Comparison of ENCODE assay signal across 31 cellular contexts in the genomic region with DNA sequence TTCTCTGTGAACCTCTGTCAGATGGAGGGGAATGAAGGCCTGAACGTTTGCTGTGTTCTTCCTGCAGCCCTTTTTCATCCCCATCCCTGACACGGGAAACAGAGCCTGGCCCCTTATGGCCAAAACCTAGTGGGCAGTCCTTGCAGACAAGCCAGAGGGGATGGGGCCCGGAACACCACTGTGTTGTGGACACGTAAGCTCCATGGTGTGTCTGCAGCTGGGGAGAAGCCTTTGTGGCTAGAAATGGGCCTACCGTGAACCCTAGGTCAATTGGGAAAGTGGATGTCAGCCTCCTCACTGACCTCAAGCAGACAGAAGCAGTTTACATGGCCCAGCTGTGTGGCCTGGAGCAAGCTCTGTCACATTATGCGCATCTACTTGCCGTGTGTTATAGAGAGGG. TPM values are rescaled to one million over a fixed set of nuclear protein-coding genes. Genes with fewer than 3 reads are reported as not detected.
"Had no signal": no experiment of that assay in that cellular context is flagged by ENCODE, and none has a peak within 500 bp of the region (broad histone marks: within the 10 kb centered on the region; RNA-seq: fewer than 3 reads in every experiment).

No MANE protein-coding gene starts in this region.

- DNase-seq: activated CD4-positive, alpha-beta memory T cell treated with anti-CD3 and anti-CD28 coated beads, Interleukin-2, amount 10 ng/mL, durations not matched to agents 7 days and 5 days; activated CD4-positive, alpha-beta T cell treated with anti-CD3 and anti-CD28 coated beads, Interleukin-2, amount 10 ng/mL, durations not matched to agents 7 days and 5 days; activated CD4-positive, CD25-positive, alpha-beta regulatory T cell treated with anti-CD3 and anti-CD28 coated beads, Interleukin-2, amount 50 U/mL, for 72 hours; activated naive CD4-positive, alpha-beta T cell; activated T-cell treated with anti-CD3 and anti-CD28 coated beads, Interleukin-2, amount 50 U/mL, for 48 hours; anterior cingulate cortex; endodermal cell; foreskin keratinocyte; left colon; mucosa of descending colon; ovary; small intestine; stimulated activated CD4-positive, alpha-beta T cell treated with anti-CD3 and anti-CD28 coated beads, Interleukin-4, amount 100 ng/mL, for 4 hours; stimulated activated CD8-positive, alpha-beta memory T cell treated with anti-CD3 and anti-CD28 coated beads, Interleukin-4, amount 100 ng/mL, for 48 hours; stimulated activated naive CD8-positive, alpha-beta T cell treated with anti-CD3 and anti-CD28 coated beads, Interleukin-15, amount 100 ng/mL, for 72 hours; substantia nigra; T-helper 2 cell had no signal

- H3K4me1 Mint-ChIP-seq: activated CD4-positive, alpha-beta memory T cell treated with anti-CD3 and anti-CD28 coated beads, Interleukin-2, amount 10 ng/mL, durations not matched to agents 7 days and 5 days; activated CD4-positive, alpha-beta T cell treated with anti-CD3 and anti-CD28 coated beads, Interleukin-2, amount 10 ng/mL, durations not matched to agents 7 days and 5 days; central memory CD8-positive, alpha-beta T cell; endodermal cell; stimulated activated memory B cell treated with anti-CD40 and anti-IgM and Interleukin-4, amounts not matched to agents 10 μg/mL and 1 μg/mL and 100 μg/mL, for 72 hours; stimulated activated naive CD8-positive, alpha-beta T cell treated with anti-CD3 and anti-CD28 coated beads, Interleukin-15, amount 100 ng/mL, for 72 hours had no signal

- H3K36me3 Mint-ChIP-seq: activated naive CD8-positive, alpha-beta T cell had no signal

- H3K27me3 ChIP-seq: foreskin keratinocyte, ovary, vagina had no signal

- H3K4me3 Mint-ChIP-seq: activated CD4-positive, alpha-beta memory T cell treated with anti-CD3 and anti-CD28 coated beads, Interleukin-2, amount 10 ng/mL, durations not matched to agents 7 days and 5 days; activated CD4-positive, alpha-beta T cell treated with anti-CD3 and anti-CD28 coated beads, Interleukin-2, amount 10 ng/mL, durations not matched to agents 7 days and 5 days; activated naive CD8-positive, alpha-beta T cell; central memory CD8-positive, alpha-beta T cell; dendritic cell treated with granulocyte-macrophage colony-stimulating factor and Interleukin-4, amounts not matched to agents 40 ng/mL and 50 ng/mL, for 4 days; endodermal cell; natural killer cell treated with Interleukin-12 subunit alpha and Interleukin-12 subunit beta and Interleukin-15 and Interleukin-18, amount 100 ng/mL, for 72 hours; stimulated activated memory B cell treated with anti-CD40 and anti-IgM and Interleukin-4, amounts not matched to agents 10 μg/mL and 1 μg/mL and 100 μg/mL, for 72 hours; stimulated activated naive CD8-positive, alpha-beta T cell treated with anti-CD3 and anti-CD28 coated beads, Interleukin-15, amount 100 ng/mL, for 72 hours; type B pancreatic cell had no signal

- H3K9me3 ChIP-seq: mucosa of descending colon, ovary, vagina had no signal

- H3K4me3 ChIP-seq: lung, mucosa of descending colon, ovary, vagina had no signal

- H3K36me3 ChIP-seq: ovary had no signal

- ATAC-seq: esophagus mucosa; foreskin keratinocyte; left colon; mucosa of descending colon; natural killer cell treated with Interleukin-12 subunit alpha and Interleukin-12 subunit beta and Interleukin-15 and Interleukin-18, amount 100 ng/mL, for 72 hours; sciatic nerve; stimulated activated memory B cell treated with anti-CD40 and anti-IgM and Interleukin-4, amounts not matched to agents 10 μg/mL and 1 μg/mL and 100 μg/mL, for 72 hours; stimulated activated naive CD8-positive, alpha-beta T cell treated with anti-CD3 and anti-CD28 coated beads, Interleukin-15, amount 100 ng/mL, for 72 hours had no signal

- H3K27me3 Mint-ChIP-seq: activated CD4-positive, alpha-beta memory T cell treated with anti-CD3 and anti-CD28 coated beads, Interleukin-2, amount 10 ng/mL, durations not matched to agents 7 days and 5 days; activated CD4-positive, alpha-beta T cell treated with anti-CD3 and anti-CD28 coated beads, Interleukin-2, amount 10 ng/mL, durations not matched to agents 7 days and 5 days; activated naive CD8-positive, alpha-beta T cell; central memory CD8-positive, alpha-beta T cell; dendritic cell treated with granulocyte-macrophage colony-stimulating factor and Interleukin-4, amounts not matched to agents 40 ng/mL and 50 ng/mL, for 4 days; natural killer cell treated with Interleukin-12 subunit alpha and Interleukin-12 subunit beta and Interleukin-15 and Interleukin-18, amount 100 ng/mL, for 72 hours; stimulated activated memory B cell treated with anti-CD40 and anti-IgM and Interleukin-4, amounts not matched to agents 10 μg/mL and 1 μg/mL and 100 μg/mL, for 72 hours; stimulated activated naive CD8-positive, alpha-beta T cell treated with anti-CD3 and anti-CD28 coated beads, Interleukin-15, amount 100 ng/mL, for 72 hours; type B pancreatic cell had no signal

- H3K27ac ChIP-seq: foreskin keratinocyte, ovary, vagina had no signal

- H3K9me3 Mint-ChIP-seq: activated CD4-positive, alpha-beta memory T cell treated with anti-CD3 and anti-CD28 coated beads, Interleukin-2, amount 10 ng/mL, durations not matched to agents 7 days and 5 days; activated CD4-positive, alpha-beta T cell treated with anti-CD3 and anti-CD28 coated beads, Interleukin-2, amount 10 ng/mL, durations not matched to agents 7 days and 5 days; central memory CD8-positive, alpha-beta T cell; dendritic cell treated with granulocyte-macrophage colony-stimulating factor and Interleukin-4, amounts not matched to agents 40 ng/mL and 50 ng/mL, for 4 days; endodermal cell; natural killer cell treated with Interleukin-12 subunit alpha and Interleukin-12 subunit beta and Interleukin-15 and Interleukin-18, amount 100 ng/mL, for 72 hours; stimulated activated memory B cell treated with anti-CD40 and anti-IgM and Interleukin-4, amounts not matched to agents 10 μg/mL and 1 μg/mL and 100 μg/mL, for 72 hours; stimulated activated naive CD8-positive, alpha-beta T cell treated with anti-CD3 and anti-CD28 coated beads, Interleukin-15, amount 100 ng/mL, for 72 hours; type B pancreatic cell had no signal

- H3K27ac Mint-ChIP-seq: activated CD4-positive, alpha-beta memory T cell treated with anti-CD3 and anti-CD28 coated beads, Interleukin-2, amount 10 ng/mL, durations not matched to agents 7 days and 5 days; activated CD4-positive, alpha-beta T cell treated with anti-CD3 and anti-CD28 coated beads, Interleukin-2, amount 10 ng/mL, durations not matched to agents 7 days and 5 days; activated naive CD8-positive, alpha-beta T cell; dendritic cell treated with granulocyte-macrophage colony-stimulating factor and Interleukin-4, amounts not matched to agents 40 ng/mL and 50 ng/mL, for 4 days; endodermal cell; natural killer cell treated with Interleukin-12 subunit alpha and Interleukin-12 subunit beta and Interleukin-15 and Interleukin-18, amount 100 ng/mL, for 72 hours; progenitor cell of endocrine pancreas; stimulated activated memory B cell treated with anti-CD40 and anti-IgM and Interleukin-4, amounts not matched to agents 10 μg/mL and 1 μg/mL and 100 μg/mL, for 72 hours; type B pancreatic cell had no signal

- H3K4me1 ChIP-seq: foreskin keratinocyte, vagina had no signal

RNA-seq across cellular contexts. Expression of a gene that starts 57.7 kb away (rescaled TPM):
- total RNA-seq: glomerular endothelial cell, mesenteric fat pad, myocyte had no signal
